9 cellular contexts compared by ENCODE assay signal in genomic region chr7:21507627-21508343, GRCh38. TPM values are rescaled to one million over a fixed set of nuclear protein-coding genes. Genes with fewer than 3 reads are reported as not detected.
A peak's percentile ranks its signal among the peaks of the same experiment; 100 is the strongest.
DNase-seq lines count a peak whose midpoint lies in the region; ATAC-seq and TF ChIP-seq lines count a peak whose summit lies in the region.
"Had no signal": no experiment of that assay in that cellular context is flagged by ENCODE, and none has a peak within 500 bp of the region (broad histone marks: within the 10 kb centered on the region; RNA-seq: fewer than 3 reads in every experiment).

No MANE protein-coding gene starts in this region.

- H3K27ac Mint-ChIP-seq in activated CD8-positive, alpha-beta T cell treated with anti-CD3 and anti-CD28 coated beads, Interleukin-2, amount 10 ng/mL, durations not matched to agents 7 days and 5 days = no peak overlapping the region

- CTCF ChIA-PET in activated CD8-positive, alpha-beta T cell treated with anti-CD3 and anti-CD28 coated beads, Interleukin-2, amount 10 ng/mL, durations not matched to agents 7 days and 5 days (lab: Charles Lee) = interaction anchor here (1.0 to 2.6 kb wide), 3 partner anchors 246 to 254 kb away, joined by 3 to 7 read pairs (median 3); no protein-coding TSS in a partner anchor

- TF ChIP-seq CTCF in gastrocnemius medialis (IDR thresholded peaks at IDR 0.05 in 4 of 5, conservative IDR thresholded peaks at IDR 0.05 in 1 of 5) = peak; percentile 58 to 78 (median 66)

- DNase-seq in NCI-H2029 treated with DMSO at 0.1 percent for 48 hours (lab: John Stamatoyannopoulos, UW) (peak; percentile 2), NCI-H2029 (lab: John Stamatoyannopoulos, UW) (no peak), HuH-7 (ENCODE audit: low spot score) (peak; percentile 17), left ventricle myocardium superior (no peak), gastrocnemius medialis (no peak), germinal center (ENCODE audit: low spot score) (no peak)
- peak; percentile 44 for DNase-seq in activated CD8-positive, alpha-beta T cell treated with anti-CD3 and anti-CD28 coated beads, Interleukin-2, amount 10 ng/mL, durations not matched to agents 7 days and 5 days

- no peaks in the 10 kb centered on the region for H3K27me3 Mint-ChIP-seq in activated CD8-positive, alpha-beta T cell treated with anti-CD3 and anti-CD28 coated beads, Interleukin-2, amount 10 ng/mL, durations not matched to agents 7 days and 5 days (ENCODE audit: low read depth)

- peaks cover 73% of the 10 kb centered on the region for H3K36me3 Mint-ChIP-seq in activated CD8-positive, alpha-beta T cell treated with anti-CD3 and anti-CD28 coated beads, Interleukin-2, amount 10 ng/mL, durations not matched to agents 7 days and 5 days (ENCODE audit: low read depth)

- no peaks in the 10 kb centered on the region for H3K9me3 ChIP-seq in gastrocnemius medialis

- no peak overlapping the region for H3K4me3 Mint-ChIP-seq in activated CD8-positive, alpha-beta T cell treated with anti-CD3 and anti-CD28 coated beads, Interleukin-2, amount 10 ng/mL, durations not matched to agents 7 days and 5 days

- H3K4me1 ChIP-seq in gastrocnemius medialis = no peaks in the 10 kb centered on the region
- H3K4me1 ChIP-seq: BLaER1 treated with 17β-estradiol and CSF1 and Interleukin-3, amounts not matched to agents 10 nM and 100 nM had no signal

- no peaks in the 10 kb centered on the region for H3K36me3 ChIP-seq in gastrocnemius medialis

- POLR2A ChIA-PET in activated CD8-positive, alpha-beta T cell treated with anti-CD3 and anti-CD28 coated beads, Interleukin-2, amount 10 ng/mL, durations not matched to agents 7 days and 5 days (lab: Charles Lee) = no interaction called here

- H3K4me3 ChIP-seq in gastrocnemius medialis = no peak overlapping the region
- H3K4me3 ChIP-seq: BLaER1 treated with 17β-estradiol and CSF1 and Interleukin-3, amounts not matched to agents 10 nM and 100 nM had no signal

- peaks cover 12% of the 10 kb centered on the region for H3K9me3 Mint-ChIP-seq in activated CD8-positive, alpha-beta T cell treated with anti-CD3 and anti-CD28 coated beads, Interleukin-2, amount 10 ng/mL, durations not matched to agents 7 days and 5 days (ENCODE audit: insufficient read depth)

- peak; percentile 42 for ATAC-seq in activated CD8-positive, alpha-beta T cell treated with anti-CD3 and anti-CD28 coated beads, Interleukin-2, amount 10 ng/mL, durations not matched to agents 7 days and 5 days
- ATAC-seq in left ventricle myocardium superior (peak; percentile 57), gastrocnemius medialis (peak in 1 of 2 donors; percentile 75), HG03280 (IDR thresholded peaks at IDR 0.05; ENCODE audit: unreplicated experiment) (no peak)

- intact Hi-C loops in left ventricle myocardium superior (cut with micrococcal nuclease) (loop anchor here (5.0 kb wide), 1 partner anchor 250 kb away; no protein-coding TSS in a partner anchor), gastrocnemius medialis (cut with DNase I; ENCODE audit: low total_unique reads) (loop anchor here (2.0 to 10.0 kb wide), 2 partner anchors 251 to 733 kb away; no protein-coding TSS in a partner anchor)

- TF ChIP-seq POLR2A in gastrocnemius medialis (IDR thresholded peaks at IDR 0.05) = no peak

- in situ Hi-C loops in gastrocnemius medialis (cut with MboI; ENCODE audit: low sequenced_read_pairs in 4 of 4) = loop anchor here (10.0 to 25.0 kb wide), 3 partner anchors 243 to 253 kb away; no protein-coding TSS in a partner anchor

- no peaks in the 10 kb centered on the region for H3K27me3 ChIP-seq in gastrocnemius medialis
- H3K27me3 ChIP-seq: BLaER1 treated with 17β-estradiol and CSF1 and Interleukin-3, amounts not matched to agents 10 nM and 100 nM had no signal

- no peak overlapping the region for H3K27ac ChIP-seq in gastrocnemius medialis
- H3K27ac ChIP-seq: BLaER1 treated with 17β-estradiol and CSF1 and Interleukin-3, amounts not matched to agents 10 nM and 100 nM had no signal

- peaks cover 16% of the 10 kb centered on the region for H3K4me1 Mint-ChIP-seq in activated CD8-positive, alpha-beta T cell treated with anti-CD3 and anti-CD28 coated beads, Interleukin-2, amount 10 ng/mL, durations not matched to agents 7 days and 5 days (ENCODE audit: low read depth)

RNA-seq across cellular contexts. Expression of gene DNAH11, which starts 35.1 kb away (rescaled TPM):
- total RNA-seq in activated CD8-positive, alpha-beta T cell treated with anti-CD3 and anti-CD28 coated beads, Interleukin-2, amount 10 ng/mL, durations not matched to agents 7 days and 5 days = 1 to 10 TPM in 1 of 2 experiments, under 1 TPM in 1; 0.91 to 2.3 TPM
- total RNA-seq in left ventricle myocardium superior (0.12 TPM), gastrocnemius medialis (under 1 TPM; 0.10 to 0.62 (median 0.23) TPM)

Comparison
In these comparisons a context has a peak if more than half of its experiments do, and no peak if none do; other contexts are left out.
1. DNase-seq: peak in NCI-H2029 treated with DMSO at 0.1 percent for 48 hours (single experiment), HuH-7 (single experiment) and activated CD8-positive, alpha-beta T cell treated with anti-CD3 and anti-CD28 coated beads, Interleukin-2, amount 10 ng/mL, durations not matched to agents 7 days and 5 days (single experiment); none in NCI-H2029 (single experiment), left ventricle myocardium superior (single experiment), gastrocnemius medialis (0 of 2) and germinal center (single experiment).